Comparison of ENCODE assay signal across 8 cellular contexts in genomic region chr19:35090160-35090794, GRCh38. TPM values are rescaled to one million over a fixed set of nuclear protein-coding genes. Genes with fewer than 3 reads are reported as not detected.
DNase-seq lines count a peak whose midpoint lies in the region; ATAC-seq, FAIRE-seq and TF ChIP-seq lines count a peak whose summit lies in the region.

No MANE protein-coding gene starts in this region.

- peak; percentile 78 for ATAC-seq in SK-N-SH treated with all-trans-retinoic acid at 6 μM for 48 hours
- ATAC-seq in GM21390 (IDR thresholded peaks at IDR 0.05; ENCODE audit: unreplicated experiment): no peak

- H3K36me3 ChIP-seq in brain microvascular endothelial cell (replicated peaks) (no peaks in the 10 kb centered on the region), iPS-15b (ENCODE audit: control insufficient read depth, insufficient read depth, low read length) (no peaks in the 10 kb centered on the region), small intestine (ENCODE audit: control insufficient read depth in 2 of 2, insufficient read depth in 2 of 2, low read length in 2 of 2) (no peaks in the 10 kb centered on the region)

- H3K4me3 ChIP-seq in brain microvascular endothelial cell (ENCODE audit: low read depth, low read length) (no peak overlapping the region), iPS-15b (ENCODE audit: low read depth, low read length) (peak overlapping the region; percentile 39), small intestine (ENCODE audit: low read depth in 1 of 2, low read length in 2 of 2) (no peak overlapping the region)

- peak; percentile 71 for TF ChIP-seq CTCF in brain microvascular endothelial cell (IDR thresholded peaks at IDR 0.05; ENCODE audit: low read depth, low read length, missing control alignments)

- WGBS in small intestine, 3 donors: 23 to 30% (median 29%) methylated on average over 14 of the region's 14 CpGs

- no peaks in the 10 kb centered on the region for H3K4me1 ChIP-seq in iPS-15b (ENCODE audit: control insufficient read depth, insufficient read depth, low read length)
- no peaks in the 10 kb centered on the region for H3K4me1 ChIP-seq in small intestine (ENCODE audit: control insufficient read depth in 2 of 2, insufficient read depth in 1 of 2, low read depth in 1 of 2, low read length in 1 of 2)

- in situ Hi-C loops in brain microvascular endothelial cell (cut with HindIII; ENCODE audit: low pct_ligation_motif_present, low sequenced_read_pairs): no loop called here

- no peaks in the 10 kb centered on the region for H3K27me3 ChIP-seq in brain microvascular endothelial cell (replicated peaks)
- no peaks in the 10 kb centered on the region for H3K27me3 ChIP-seq in iPS-15b (ENCODE audit: control insufficient read depth, insufficient read depth, low read length)
- H3K27me3 ChIP-seq in small intestine (ENCODE audit: control insufficient read depth in 2 of 2, insufficient read depth in 2 of 2, low read length in 2 of 2): no peaks in the 10 kb centered on the region

- no peak overlapping the region for H3K9ac ChIP-seq in iPS-15b (ENCODE audit: low read depth, low read length)

- no peaks in the 10 kb centered on the region for H3K9me3 ChIP-seq in iPS-15b (ENCODE audit: control insufficient read depth, insufficient read depth, low read length)
- H3K9me3 ChIP-seq in small intestine (ENCODE audit: control insufficient read depth, low read depth): no peaks in the 10 kb centered on the region

- FAIRE-seq in small intestine (lab: Jason Lieb, UNC): no peak

- DNase-seq in ELF-1 (ENCODE audit: low read depth, low spot score) (peak; percentile 85), LoVo (ENCODE audit: low spot score) (peak; percentile 44), brain microvascular endothelial cell (peak; percentile 49), small intestine (peak; percentile 49), NCI-H128 (lab: John Stamatoyannopoulos, UW; ENCODE audit: unreplicated experiment) (no peak)

- H3K27ac ChIP-seq in brain microvascular endothelial cell (no peak overlapping the region), small intestine (ENCODE audit: low read depth in 1 of 2, low read length in 1 of 2) (no peak overlapping the region)

TF ChIP-seq in SK-N-SH treated with all-trans-retinoic acid at 6 μM for 48 hours, 23 proteins besides CTCF, POLR2A, EP300 and RAD21 (continues in another document):
- no peak for TF ChIP-seq CSDC2 (CRISPR knock-in tag; IDR thresholded peaks at IDR 0.05)
- no peak for TF ChIP-seq ZFP30 (CRISPR knock-in tag; IDR thresholded peaks at IDR 0.05)
- TF ChIP-seq ARNTL (CRISPR knock-in tag; IDR thresholded peaks at IDR 0.05; ENCODE audit: borderline replicate concordance, low read depth): no peak
- TF ChIP-seq SNAI2 (CRISPR knock-in tag; IDR thresholded peaks at IDR 0.05): no peak
- no peak for TF ChIP-seq PPARA (CRISPR knock-in tag; IDR thresholded peaks at IDR 0.05; ENCODE audit: borderline replicate concordance)
- no peak for TF ChIP-seq ZNF565 (CRISPR knock-in tag; conservative IDR thresholded peaks at IDR 0.05; ENCODE audit: low read depth)
- TF ChIP-seq, protein P1, sequence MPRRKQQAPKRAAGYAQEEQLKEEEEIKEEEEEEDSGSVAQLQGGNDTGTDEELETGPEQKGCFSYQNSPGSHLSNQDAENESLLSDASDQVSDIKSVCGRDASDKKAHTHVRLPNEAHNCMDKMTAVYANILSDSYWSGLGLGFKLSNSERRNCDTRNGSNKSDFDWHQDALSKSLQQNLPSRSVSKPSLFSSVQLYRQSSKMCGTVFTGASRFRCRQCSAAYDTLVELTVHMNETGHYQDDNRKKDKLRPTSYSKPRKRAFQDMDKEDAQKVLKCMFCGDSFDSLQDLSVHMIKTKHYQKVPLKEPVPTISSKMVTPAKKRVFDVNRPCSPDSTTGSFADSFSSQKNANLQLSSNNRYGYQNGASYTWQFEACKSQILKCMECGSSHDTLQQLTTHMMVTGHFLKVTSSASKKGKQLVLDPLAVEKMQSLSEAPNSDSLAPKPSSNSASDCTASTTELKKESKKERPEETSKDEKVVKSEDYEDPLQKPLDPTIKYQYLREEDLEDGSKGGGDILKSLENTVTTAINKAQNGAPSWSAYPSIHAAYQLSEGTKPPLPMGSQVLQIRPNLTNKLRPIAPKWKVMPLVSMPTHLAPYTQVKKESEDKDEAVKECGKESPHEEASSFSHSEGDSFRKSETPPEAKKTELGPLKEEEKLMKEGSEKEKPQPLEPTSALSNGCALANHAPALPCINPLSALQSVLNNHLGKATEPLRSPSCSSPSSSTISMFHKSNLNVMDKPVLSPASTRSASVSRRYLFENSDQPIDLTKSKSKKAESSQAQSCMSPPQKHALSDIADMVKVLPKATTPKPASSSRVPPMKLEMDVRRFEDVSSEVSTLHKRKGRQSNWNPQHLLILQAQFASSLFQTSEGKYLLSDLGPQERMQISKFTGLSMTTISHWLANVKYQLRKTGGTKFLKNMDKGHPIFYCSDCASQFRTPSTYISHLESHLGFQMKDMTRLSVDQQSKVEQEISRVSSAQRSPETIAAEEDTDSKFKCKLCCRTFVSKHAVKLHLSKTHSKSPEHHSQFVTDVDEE (CRISPR knock-in tag; IDR thresholded peaks at IDR 0.05): no peak
- TF ChIP-seq ZFP3 (CRISPR knock-in tag; IDR thresholded peaks at IDR 0.05): no peak
- TF ChIP-seq TOX (CRISPR knock-in tag; IDR thresholded peaks at IDR 0.05; ENCODE audit: borderline replicate concordance): no peak
- TF ChIP-seq ZNF70 (CRISPR knock-in tag; IDR thresholded peaks at IDR 0.05): no peak
- no peak for TF ChIP-seq GLIS3 (CRISPR knock-in tag; IDR thresholded peaks at IDR 0.05)
- TF ChIP-seq RARB (CRISPR knock-in tag; IDR thresholded peaks at IDR 0.05): no peak
- TF ChIP-seq, protein P2, sequence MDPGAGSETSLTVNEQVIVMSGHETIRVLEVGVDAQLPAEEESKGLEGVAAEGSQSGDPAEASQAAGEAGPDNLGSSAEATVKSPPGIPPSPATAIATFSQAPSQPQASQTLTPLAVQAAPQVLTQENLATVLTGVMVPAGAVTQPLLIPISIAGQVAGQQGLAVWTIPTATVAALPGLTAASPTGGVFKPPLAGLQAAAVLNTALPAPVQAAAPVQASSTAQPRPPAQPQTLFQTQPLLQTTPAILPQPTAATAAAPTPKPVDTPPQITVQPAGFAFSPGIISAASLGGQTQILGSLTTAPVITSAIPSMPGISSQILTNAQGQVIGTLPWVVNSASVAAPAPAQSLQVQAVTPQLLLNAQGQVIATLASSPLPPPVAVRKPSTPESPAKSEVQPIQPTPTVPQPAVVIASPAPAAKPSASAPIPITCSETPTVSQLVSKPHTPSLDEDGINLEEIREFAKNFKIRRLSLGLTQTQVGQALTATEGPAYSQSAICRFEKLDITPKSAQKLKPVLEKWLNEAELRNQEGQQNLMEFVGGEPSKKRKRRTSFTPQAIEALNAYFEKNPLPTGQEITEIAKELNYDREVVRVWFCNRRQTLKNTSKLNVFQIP (CRISPR knock-in tag; IDR thresholded peaks at IDR 0.05; ENCODE audit: borderline replicate concordance, low read depth): no peak
- TF ChIP-seq CSRNP3 (CRISPR knock-in tag; IDR thresholded peaks at IDR 0.05): no peak
- TF ChIP-seq TCF4 (CRISPR knock-in tag; IDR thresholded peaks at IDR 0.05; ENCODE audit: borderline replicate concordance): no peak
- TF ChIP-seq ISL1 (CRISPR knock-in tag; IDR thresholded peaks at IDR 0.05): no peak
- TF ChIP-seq ZNF8 (CRISPR knock-in tag; IDR thresholded peaks at IDR 0.05): no peak
- TF ChIP-seq, protein P3, sequence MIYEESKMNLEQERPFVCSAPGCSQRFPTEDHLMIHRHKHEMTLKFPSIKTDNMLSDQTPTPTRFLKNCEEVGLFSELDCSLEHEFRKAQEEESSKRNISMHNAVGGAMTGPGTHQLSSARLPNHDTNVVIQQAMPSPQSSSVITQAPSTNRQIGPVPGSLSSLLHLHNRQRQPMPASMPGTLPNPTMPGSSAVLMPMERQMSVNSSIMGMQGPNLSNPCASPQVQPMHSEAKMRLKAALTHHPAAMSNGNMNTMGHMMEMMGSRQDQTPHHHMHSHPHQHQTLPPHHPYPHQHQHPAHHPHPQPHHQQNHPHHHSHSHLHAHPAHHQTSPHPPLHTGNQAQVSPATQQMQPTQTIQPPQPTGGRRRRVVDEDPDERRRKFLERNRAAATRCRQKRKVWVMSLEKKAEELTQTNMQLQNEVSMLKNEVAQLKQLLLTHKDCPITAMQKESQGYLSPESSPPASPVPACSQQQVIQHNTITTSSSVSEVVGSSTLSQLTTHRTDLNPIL (CRISPR knock-in tag; IDR thresholded peaks at IDR 0.05; ENCODE audit: low read depth): no peak

RNA-seq across cellular contexts. Expression of gene FXYD3, which starts 25.3 kb away (rescaled TPM):
- 100 to 1,000 TPM in 2 of 3 donors, 10 to 100 TPM in 1; 72.7 to 119 (median 117) TPM for polyA plus RNA-seq in small intestine

RNA-seq across cellular contexts. Expression of gene LGI4, which starts 44.6 kb away (rescaled TPM):
- polyA plus RNA-seq in small intestine: 10 to 100 TPM in 1 of 3 donors, 1 to 10 TPM in 1, under 1 TPM in 1; 0.45 to 14.5 (median 1.1) TPM

RNA-seq across cellular contexts. Expression of gene FXYD1, which starts 48.3 kb away (rescaled TPM):
- 10 to 100 TPM in 1 of 3 donors, 1 to 10 TPM in 1, not detected in 1; 7.3 to 25.4 TPM for polyA plus RNA-seq in small intestine

RNA-seq across cellular contexts. Expression of gene HPN, which starts 48.8 kb away (rescaled TPM):
- polyA plus RNA-seq in small intestine: 1 to 10 TPM in 1 of 3 donors, not detected in 2; 1.8 TPM

RNA-seq across cellular contexts. Expression of gene FXYD7, which starts 52.8 kb away (rescaled TPM):
- under 1 TPM in 1 of 3 donors, not detected in 2; 0.24 TPM for polyA plus RNA-seq in small intestine
